1 cellular context compared by ENCODE assay signal in genomic region chr19:1259206-1259872, GRCh38.
A peak's percentile ranks its signal among the peaks of the same experiment; 100 is the strongest.
TF ChIP-seq lines count a peak whose summit lies in the region.

No MANE protein-coding gene starts in this region.

TF ChIP-seq in HepG2, 621 proteins besides CTCF, POLR2A, EP300 and RAD21 (continued from another document and continues in another):
- TF ChIP-seq TIGD3 (CRISPR knock-in tag; IDR thresholded peaks at IDR 0.05; ENCODE audit: borderline replicate concordance), result no peak
- peak; percentile 83; the same call in 1 of the 2 replicates for TF ChIP-seq MXD3 (CRISPR knock-in tag; IDR thresholded peaks at IDR 0.05)
- TF ChIP-seq ZNF841 (CRISPR knock-in tag; IDR thresholded peaks at IDR 0.05; ENCODE audit: borderline replicate concordance), result no peak
- no peak for TF ChIP-seq ZNF644 (CRISPR knock-in tag; IDR thresholded peaks at IDR 0.05; ENCODE audit: low read depth)
- peak; percentile 89 for TF ChIP-seq FOXC1 (CRISPR knock-in tag; IDR thresholded peaks at IDR 0.05; ENCODE audit: borderline replicate concordance)
- TF ChIP-seq ZNF687 (CRISPR knock-in tag; IDR thresholded peaks at IDR 0.05), result peak; percentile 95
- TF ChIP-seq TEF (CRISPR knock-in tag; IDR thresholded peaks at IDR 0.05), result no peak
- peak; percentile 9 for TF ChIP-seq HNRNPK (IDR thresholded peaks at IDR 0.05; ENCODE audit: low read depth, low read length, poor library complexity, severe bottlenecking)
- no peak for TF ChIP-seq LRRFIP1 (CRISPR knock-in tag; conservative IDR thresholded peaks at IDR 0.05)
- TF ChIP-seq GLMP (CRISPR knock-in tag; IDR thresholded peaks at IDR 0.05; ENCODE audit: borderline replicate concordance), result no peak
- no peak for TF ChIP-seq THAP8 (CRISPR knock-in tag; IDR thresholded peaks at IDR 0.05; ENCODE audit: borderline replicate concordance)
- TF ChIP-seq RCOR2 (CRISPR knock-in tag; IDR thresholded peaks at IDR 0.05), result peak; percentile 47; the same call in 1 of the 2 replicates
- 0 out of 2 replicates have a peak, but pooled peaks have one; percentile 34 for TF ChIP-seq U2AF2 (IDR thresholded peaks at IDR 0.05; ENCODE audit: low read depth, low read length)
- no peak for TF ChIP-seq ATM (IDR thresholded peaks at IDR 0.05; ENCODE audit: borderline replicate concordance)
- TF ChIP-seq HOXD1 (CRISPR knock-in tag; IDR thresholded peaks at IDR 0.05), result peak; percentile 36; the same call in 1 of the 2 replicates
- TF ChIP-seq ZNF629 (CRISPR knock-in tag; conservative IDR thresholded peaks at IDR 0.05), result no peak
- TF ChIP-seq ZNF18 (CRISPR knock-in tag; IDR thresholded peaks at IDR 0.05; ENCODE audit: insufficient replicate concordance), result peak; percentile 89
- peak; percentile 97 for TF ChIP-seq ZBTB7A (CRISPR knock-in tag; IDR thresholded peaks at IDR 0.05)
- peak; percentile 72; the same call in 1 of the 2 replicates for TF ChIP-seq GFI1 (CRISPR knock-in tag; IDR thresholded peaks at IDR 0.05; ENCODE audit: borderline replicate concordance)
- TF ChIP-seq ZNF3 (CRISPR knock-in tag; IDR thresholded peaks at IDR 0.05), result no peak
- no peak for TF ChIP-seq RAD51 (IDR thresholded peaks at IDR 0.05; ENCODE audit: borderline replicate concordance)
- TF ChIP-seq CCDC6 (CRISPR knock-in tag; IDR thresholded peaks at IDR 0.05), result peak; percentile 79
- peak; percentile 48; the same call in 1 of the 2 replicates for TF ChIP-seq CBFB (CRISPR knock-in tag; IDR thresholded peaks at IDR 0.05)
- peak; percentile 97 for TF ChIP-seq ZNF746 (CRISPR knock-in tag; IDR thresholded peaks at IDR 0.05)
- peak; percentile 47; the same call in 1 of the 2 replicates for TF ChIP-seq SOX5 (CRISPR knock-in tag; IDR thresholded peaks at IDR 0.05; ENCODE audit: borderline replicate concordance)
- no peak for TF ChIP-seq FOXJ3 (CRISPR knock-in tag; IDR thresholded peaks at IDR 0.05; ENCODE audit: borderline replicate concordance)
- TF ChIP-seq ZNF619 (CRISPR knock-in tag; IDR thresholded peaks at IDR 0.05), result no peak
- peak; percentile 92 for TF ChIP-seq HIC2 (CRISPR knock-in tag; IDR thresholded peaks at IDR 0.05; ENCODE audit: low read depth)
- TF ChIP-seq ETV5 (CRISPR knock-in tag; IDR thresholded peaks at IDR 0.05; ENCODE audit: borderline replicate concordance), result peak; percentile 95
- TF ChIP-seq ZNF678 (CRISPR knock-in tag; IDR thresholded peaks at IDR 0.05), result peak; percentile 87; the same call in 1 of the 2 replicates
- no peak for TF ChIP-seq ZFP36 (IDR thresholded peaks at IDR 0.05; ENCODE audit: borderline replicate concordance, low read depth, low read length, partially characterized antibody)
- no peak for TF ChIP-seq NKX3-1 (CRISPR knock-in tag; IDR thresholded peaks at IDR 0.05)
- no peak for TF ChIP-seq SMARCE1 (IDR thresholded peaks at IDR 0.05; ENCODE audit: borderline replicate concordance)
- no peak for TF ChIP-seq MAFG (CRISPR knock-in tag; IDR thresholded peaks at IDR 0.05)
- TF ChIP-seq SOX6 (IDR thresholded peaks at IDR 0.05), result no peak
- peak; percentile 81 for TF ChIP-seq SOX6 (CRISPR knock-in tag; IDR thresholded peaks at IDR 0.05)
- TF ChIP-seq MZF1 (CRISPR knock-in tag; IDR thresholded peaks at IDR 0.05; ENCODE audit: borderline replicate concordance), result peak; percentile 86; the same call in 1 of the 2 replicates
- no peak for TF ChIP-seq GPBP1L1 (CRISPR knock-in tag; IDR thresholded peaks at IDR 0.05)
- TF ChIP-seq REST (IDR thresholded peaks at IDR 0.05; ENCODE audit: borderline replicate concordance in 1 of 2, low read depth in 1 of 2, low read length in 2 of 2), result peak in 1 of 2 experiments; percentile 48; a peak in 1 of 4 replicates
